In the genomic region with DNA sequence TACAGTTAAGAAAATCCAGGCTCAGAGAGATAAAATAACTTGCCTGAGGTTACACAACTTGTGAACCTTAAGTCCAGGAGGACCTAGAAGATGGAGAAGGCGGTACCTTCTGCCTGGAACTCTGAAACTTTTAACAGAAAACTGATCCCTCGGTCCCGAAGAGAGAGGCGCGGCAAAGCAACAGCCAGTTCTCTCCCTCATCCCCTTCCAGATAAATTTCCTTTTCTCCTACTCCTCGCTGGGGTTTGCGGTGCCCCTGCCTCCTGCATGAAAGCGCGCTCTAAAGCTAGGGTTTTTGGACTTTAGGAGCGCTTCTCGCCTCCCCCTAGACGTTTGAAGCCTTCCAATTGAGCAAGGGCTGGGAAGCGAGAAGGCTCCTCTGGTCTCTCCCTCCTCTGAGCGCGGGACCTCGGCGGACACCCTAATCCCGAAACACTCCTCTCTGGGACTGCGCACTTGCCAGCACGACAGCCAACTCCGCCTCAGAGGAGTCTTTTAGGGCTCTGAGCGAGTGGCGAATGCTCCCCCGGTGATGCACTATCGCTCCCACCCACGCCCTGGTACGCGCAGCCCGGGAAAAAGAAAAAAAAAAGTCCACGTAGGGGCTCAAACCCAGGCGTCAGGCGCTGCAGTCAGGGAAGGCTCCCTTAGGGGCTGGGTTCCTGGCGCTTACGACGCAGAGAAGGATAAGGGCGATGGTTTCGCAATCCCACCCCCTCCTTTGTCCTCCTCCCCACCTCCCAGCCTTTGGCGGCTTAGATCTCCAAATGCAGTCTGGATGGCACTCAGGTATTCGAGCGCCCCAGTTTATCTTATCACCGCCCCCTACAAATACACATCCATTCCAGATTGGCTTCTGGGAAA, we compare ENCODE assay signal across 11 cellular contexts. TPM values are rescaled to one million over a fixed set of nuclear protein-coding genes. Genes with fewer than 3 reads are reported as not detected.
DNase-seq lines count a peak whose midpoint lies in the region; ATAC-seq, FAIRE-seq and TF ChIP-seq lines count a peak whose summit lies in the region.
"Had no signal": no experiment of that assay in that cellular context is flagged by ENCODE, and none has a peak within 500 bp of the region (broad histone marks: within the 10 kb centered on the region; RNA-seq: fewer than 3 reads in every experiment).

No MANE protein-coding gene starts in this region.

- no peak for TF ChIP-seq CTCF in type B pancreatic cell (conservative IDR thresholded peaks at IDR 0.05)
- TF ChIP-seq CTCF in D721Med (IDR thresholded peaks at IDR 0.05; ENCODE audit: insufficient read depth, missing control alignments) = no peak

- DNase-seq in stimulated activated CD4-positive, alpha-beta T cell treated with anti-CD3 and anti-CD28 coated beads, Interleukin-2, amount 100 ng/mL, for 24 hours = peak; percentile 26 to 43
- no peak for DNase-seq in stimulated activated CD4-positive, alpha-beta T cell treated with anti-CD3 and anti-CD28 coated beads, Interleukin-4, amount 100 ng/mL, for 24 hours
- peak; percentile 53 for DNase-seq in iPS-NIHi11 (ENCODE audit: low spot score)
- no peak for DNase-seq in type B pancreatic cell (ENCODE audit: extremely low spot score, unreplicated experiment)
- no peak for DNase-seq in D721Med (ENCODE audit: insufficient read length, low spot score)
- no peak for DNase-seq in effector CD8-positive, alpha-beta T cell (lab: John Stamatoyannopoulos, UW)
- DNase-seq: Calu3, erythroblast, NCI-H524 treated with DMSO at 0.1 percent for 48 hours had no signal

- H3K9me3 Mint-ChIP-seq in activated naive CD8-positive, alpha-beta T cell (ENCODE audit: low read depth) = no peaks in the 10 kb centered on the region
- no peaks in the 10 kb centered on the region for H3K9me3 Mint-ChIP-seq in type B pancreatic cell

- peaks cover 38% of the 10 kb centered on the region for H3K4me1 Mint-ChIP-seq in activated naive CD8-positive, alpha-beta T cell (ENCODE audit: low read depth)
- H3K4me1 Mint-ChIP-seq in type B pancreatic cell (ENCODE audit: unreplicated experiment) = peaks cover 3% of the 10 kb centered on the region

- H3K27ac Mint-ChIP-seq in activated naive CD8-positive, alpha-beta T cell = no peak overlapping the region
- H3K27ac Mint-ChIP-seq in type B pancreatic cell = no peak overlapping the region

- peak overlapping the region; percentile 77 for H3K4me3 Mint-ChIP-seq in activated naive CD8-positive, alpha-beta T cell
- H3K4me3 Mint-ChIP-seq in type B pancreatic cell = peak overlapping the region; percentile 73

- no peaks in the 10 kb centered on the region for H3K36me3 Mint-ChIP-seq in activated naive CD8-positive, alpha-beta T cell
- H3K36me3 Mint-ChIP-seq in type B pancreatic cell = no peaks in the 10 kb centered on the region

- peaks cover 51% of the 10 kb centered on the region for H3K27me3 Mint-ChIP-seq in activated naive CD8-positive, alpha-beta T cell
- H3K27me3 Mint-ChIP-seq in type B pancreatic cell = peaks cover 95% of the 10 kb centered on the region

- no peak for FAIRE-seq in D721Med (lab: Jason Lieb, UNC)

- no peak for ATAC-seq in GM18867 (IDR thresholded peaks at IDR 0.05; ENCODE audit: unreplicated experiment)

RNA-seq across cellular contexts. Expression of a gene that starts 7.9 kb away (rescaled TPM):
- total RNA-seq in type B pancreatic cell (ENCODE audit: low replicate concordance) = not detected in 2 replicates

Comparison
In these comparisons a context has a peak if more than half of its experiments do, and no peak if none do; other contexts are left out.
1. DNase-seq: peak in stimulated activated CD4-positive, alpha-beta T cell treated with anti-CD3 and anti-CD28 coated beads, Interleukin-2, amount 100 ng/mL, for 24 hours (2 of 2) and iPS-NIHi11 (single experiment); none in stimulated activated CD4-positive, alpha-beta T cell treated with anti-CD3 and anti-CD28 coated beads, Interleukin-4, amount 100 ng/mL, for 24 hours (single experiment), type B pancreatic cell (single experiment), D721Med (single experiment) and effector CD8-positive, alpha-beta T cell (single experiment).